ENCODE assay signal across 8 cellular contexts in the genomic region with DNA sequence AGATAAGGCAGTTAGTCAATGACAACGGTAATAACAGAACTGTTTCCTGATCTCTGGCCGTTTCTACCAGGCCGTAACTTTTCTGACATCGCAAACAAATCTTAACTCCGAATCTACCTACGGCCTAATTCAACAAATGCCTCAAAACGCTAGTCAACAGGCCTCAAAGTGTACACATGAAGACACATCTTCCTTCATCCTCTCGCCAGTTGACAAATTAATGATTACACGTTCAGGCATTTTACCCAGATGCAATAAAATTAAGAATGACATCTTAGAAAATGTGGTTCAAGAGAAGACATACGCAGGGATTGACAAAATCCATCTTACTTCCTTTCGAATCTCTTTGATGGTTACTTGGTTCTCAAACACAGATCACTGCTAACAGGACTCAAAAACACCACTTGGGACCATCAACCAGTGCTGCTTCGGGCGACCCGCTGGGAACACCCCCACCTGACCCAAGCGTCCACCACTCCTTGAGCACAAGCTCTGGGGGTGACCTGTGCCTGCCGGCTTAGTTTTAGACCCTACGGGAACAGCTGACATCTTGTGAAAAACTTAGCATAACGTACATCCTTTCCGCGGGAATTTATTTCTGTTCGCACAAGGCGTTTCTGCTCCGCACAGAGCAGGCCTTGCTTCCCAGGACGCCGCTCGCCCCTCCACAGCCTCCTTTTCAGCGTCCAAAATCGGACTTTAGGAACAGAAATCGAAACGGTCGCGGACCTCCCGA. TPM values are rescaled to one million over a fixed set of nuclear protein-coding genes. Genes with fewer than 3 reads are reported as not detected.
A peak's percentile ranks its signal among the peaks of the same experiment; 100 is the strongest.
DNase-seq lines count a peak whose midpoint lies in the region; ATAC-seq lines count a peak whose summit lies in the region.

No MANE protein-coding gene starts in this region.

- peaks cover 45% of the 10 kb centered on the region for H3K4me1 ChIP-seq in BLaER1
- no peaks in the 10 kb centered on the region for H3K4me1 ChIP-seq in esophagus (ENCODE audit: control insufficient read depth in 2 of 2, insufficient read depth in 2 of 2, low read length in 1 of 2)
- no peaks in the 10 kb centered on the region for H3K4me1 ChIP-seq in mucosa of stomach (ENCODE audit: control insufficient read depth, insufficient read depth, low read length)

- no peaks in the 10 kb centered on the region for H3K36me3 ChIP-seq in BLaER1
- no peaks in the 10 kb centered on the region for H3K36me3 ChIP-seq in esophagus (ENCODE audit: control insufficient read depth in 2 of 2, insufficient read depth in 2 of 2, low read length in 1 of 2)
- no peaks in the 10 kb centered on the region for H3K36me3 ChIP-seq in mucosa of stomach (ENCODE audit: control insufficient read depth, insufficient read depth, low read length)

- peak overlapping the region; percentile 98 for H3K4me3 ChIP-seq in BLaER1
- peak overlapping the region; percentile 83 to 98 for H3K4me3 ChIP-seq in esophagus (ENCODE audit: low read depth in 1 of 2, low read length in 2 of 2)
- peak overlapping the region; percentile 21 for H3K4me3 ChIP-seq in mucosa of stomach (ENCODE audit: low read length)

- H3K9ac ChIP-seq in BLaER1 (peak overlapping the region; percentile 92), mucosa of stomach (ENCODE audit: low read length) (peak overlapping the region; percentile 74)

- ATAC-seq in GM19455 (IDR thresholded peaks at IDR 0.05; ENCODE audit: unreplicated experiment) (peak; percentile 4), GM18870 (IDR thresholded peaks at IDR 0.05; ENCODE audit: unreplicated experiment) (no peak)

- 12 to 13% methylated on average over 33 of the region's 33 CpGs for WGBS in esophagus, 2 donors

- peaks cover 53% of the 10 kb centered on the region for H4K20me1 ChIP-seq in BLaER1

- H3K9me3 ChIP-seq in BLaER1 (no peaks in the 10 kb centered on the region), esophagus (ENCODE audit: control insufficient read depth in 2 of 2, insufficient read depth in 1 of 2, low read depth in 1 of 2, low read length in 1 of 2) (no peaks in the 10 kb centered on the region), mucosa of stomach (ENCODE audit: control insufficient read depth, low read length) (no peaks in the 10 kb centered on the region)

- H3K27ac ChIP-seq in BLaER1 (peak overlapping the region; percentile 84), esophagus (ENCODE audit: low read depth in 2 of 2, low read length in 1 of 2) (peak overlapping the region; percentile 95 to 97), substantia nigra (ENCODE audit: low read depth, low read length, poor library complexity, severe bottlenecking) (peak overlapping the region; percentile 78)

- DNase-seq in M059J (ENCODE audit: low read depth): peak; percentile 44
- peak; percentile 71 for DNase-seq in activated CD8-positive, alpha-beta memory T cell treated with anti-CD3 and anti-CD28 coated beads, Interleukin-2, amount 50 U/mL, for 48 hours
- DNase-seq in substantia nigra (lab: John Stamatoyannopoulos, UW): peak in 38 of 49 donors; percentile 11 to 64 (median 38)

- H3K4me2 ChIP-seq in BLaER1: peak overlapping the region; percentile 95

- H3K27me3 ChIP-seq in BLaER1 (peaks cover 18% of the 10 kb centered on the region), esophagus (ENCODE audit: control insufficient read depth in 1 of 2, insufficient read depth in 2 of 2, low read length in 2 of 2) (no peaks in the 10 kb centered on the region), mucosa of stomach (ENCODE audit: control insufficient read depth, insufficient read depth, low read length) (peaks cover 3% of the 10 kb centered on the region)

RNA-seq across cellular contexts. Expression of gene SFMBT1, which starts 1.3 kb away (rescaled TPM):
- total RNA-seq in M059J (2014; rRNA removed; shearing (Covaris generic)): 16.1 and 17.7 TPM in 2 replicates
- polyA plus RNA-seq in esophagus: 1 to 10 TPM; 2.3 to 3.7 TPM

Comparison
In these comparisons a context has a peak if more than half of its experiments do, and no peak if none do; other contexts are left out.
1. H3K4me3 ChIP-seq: peak in every context shown above with its lines; median percentile 98 in BLaER1; 90 in esophagus; 21 in mucosa of stomach.